14 cellular contexts compared by ENCODE assay signal in the genomic region with DNA sequence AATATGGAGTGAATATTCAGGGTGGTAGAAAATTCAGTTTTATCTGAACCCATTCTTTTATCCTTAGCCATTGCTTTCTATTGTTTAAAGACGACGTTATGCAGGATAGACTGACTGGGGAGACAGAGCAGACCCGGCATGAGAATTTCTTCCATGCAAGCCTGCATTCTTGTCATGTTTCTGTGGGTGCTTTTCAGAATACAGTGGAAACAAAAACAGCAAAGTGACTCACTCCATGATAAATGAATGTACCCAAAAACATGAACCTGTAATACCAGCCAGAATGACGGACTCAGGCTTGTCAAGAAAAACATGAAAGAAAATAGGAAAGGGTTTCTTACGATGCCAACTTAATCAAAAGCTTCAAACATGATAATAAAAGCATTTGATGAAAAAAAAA.
DNase-seq lines count a peak whose midpoint lies in the region; ATAC-seq and TF ChIP-seq lines count a peak whose summit lies in the region.
"Had no signal": no experiment of that assay in that cellular context is flagged by ENCODE, and none has a peak within 500 bp of the region (broad histone marks: within the 10 kb centered on the region; RNA-seq: fewer than 3 reads in every experiment).

No MANE protein-coding gene starts in this region.

- CTCF ChIA-PET in IMR-90 (lab: Yijun Ruan, JAX), result no interaction called here

- H3K9me3 ChIP-seq in IMR-90 (ENCODE audit: control insufficient read depth, insufficient read depth, low read length), result no peaks in the 10 kb centered on the region
- H3K9me3 ChIP-seq: sigmoid colon had no signal

- intact Hi-C loops in IMR-90 (cut with micrococcal nuclease), result no loop called here

- H3K4me1 ChIP-seq in IMR-90 (ENCODE audit: control insufficient read depth, insufficient read depth, low read length), result no peaks in the 10 kb centered on the region

- no peaks in the 10 kb centered on the region for H3K9me3 Mint-ChIP-seq in type B pancreatic cell
- H3K9me3 Mint-ChIP-seq: H9 had no signal

- no peak overlapping the region for H2BK15ac ChIP-seq in IMR-90 (ENCODE audit: low read depth, low read length)

- H2AK9ac ChIP-seq in IMR-90 (replicated peaks; ENCODE audit: low read depth, low read length, poor library complexity), result no peak overlapping the region

- no TSS peak for BruUV-seq in IMR-90 (replicated peaks; lab: Mats Ljungman, UMichigan)

- no peaks in the 10 kb centered on the region for H3K27me3 ChIP-seq in IMR-90 (ENCODE audit: control insufficient read depth, insufficient read depth, low read length)
- H3K27me3 ChIP-seq: sigmoid colon had no signal

- H3K9me1 ChIP-seq in IMR-90 (ENCODE audit: insufficient read depth, low read length), result no peaks in the 10 kb centered on the region

- H3K4me3 ChIP-seq in IMR-90 (ENCODE audit: insufficient read depth, low read depth, low read length), result no peak overlapping the region
- H3K4me3 ChIP-seq in choroid plexus epithelial cell (ENCODE audit: low read depth, low read length), result no peak overlapping the region
- H3K4me3 ChIP-seq: GM12878, sigmoid colon had no signal

- no peaks in the 10 kb centered on the region for H3K79me1 ChIP-seq in IMR-90 (ENCODE audit: low read depth in 1 of 2, low read length in 2 of 2)

- no peak overlapping the region for H3K9ac ChIP-seq in IMR-90 (ENCODE audit: low read depth, low read length)

- H3K18ac ChIP-seq in IMR-90 (ENCODE audit: low read depth, low read length), result no peak overlapping the region

- WGBS in IMR-90 (ENCODE audit: extremely low coverage in 2 of 2, insufficient read length in 1 of 2), 2 experiments, result no CpG with 5 or more reads among the region's 5 CpGs

- TF ChIP-seq POLR2A in IMR-90 (IDR thresholded peaks at IDR 0.05; ENCODE audit: low read depth, low read length), result no peak

- peaks cover 10% of the 10 kb centered on the region for H3K4me1 Mint-ChIP-seq in type B pancreatic cell (ENCODE audit: unreplicated experiment)

- DNase-seq in IMR-90 (peak; percentile 41), choroid plexus epithelial cell (ENCODE audit: low read depth) (peak; percentile 85), islet precursor cell (peak; percentile 78), type B pancreatic cell (ENCODE audit: extremely low spot score, unreplicated experiment) (no peak)
- DNase-seq in effector CD4-positive, alpha-beta T cell, result no peak
- DNase-seq: H9, NCI-H1105, NCI-H69, Right ventricle myocardium superior, sigmoid colon, substantia nigra had no signal

- H2BK5ac ChIP-seq in IMR-90 (ENCODE audit: low read depth, low read length, poor library complexity, severe bottlenecking), result no peak overlapping the region

- TF ChIP-seq RAD21 in IMR-90 (IDR thresholded peaks at IDR 0.05; ENCODE audit: low read length), result no peak

- no peaks in the 10 kb centered on the region for H3K27me3 Mint-ChIP-seq in type B pancreatic cell

- ATAC-seq in IMR-90 (ENCODE audit: low read depth) (peak; percentile 85), GM21576 (IDR thresholded peaks at IDR 0.05; ENCODE audit: unreplicated experiment) (no peak), GM19467 (IDR thresholded peaks at IDR 0.05; ENCODE audit: unreplicated experiment) (no peak)
- ATAC-seq: GM12878 had no signal

- no peak overlapping the region for H3K23ac ChIP-seq in IMR-90 (ENCODE audit: low read depth, low read length)

- H3K14ac ChIP-seq in IMR-90 (replicated peaks; ENCODE audit: low read depth, low read length), result no peak overlapping the region

- no peak overlapping the region for H3K27ac Mint-ChIP-seq in type B pancreatic cell

- no peaks in the 10 kb centered on the region for H3K36me3 Mint-ChIP-seq in type B pancreatic cell

- H2BK20ac ChIP-seq in IMR-90 (ENCODE audit: low read depth, low read length), result no peak overlapping the region

- POLR2A ChIA-PET in IMR-90 (lab: Charles Lee; ENCODE audit: unreplicated experiment), result interaction anchor here (0.6 kb wide), 1 partner anchor 275 kb away, joined by 3 read pairs; no protein-coding TSS in a partner anchor

- no peak overlapping the region for H2BK120ac ChIP-seq in IMR-90 (ENCODE audit: low read depth, low read length)

- peak overlapping the region; percentile 23 for H3K4me3 Mint-ChIP-seq in type B pancreatic cell
- H3K4me3 Mint-ChIP-seq: H9 had no signal

- H2AK5ac ChIP-seq in IMR-90 (ENCODE audit: low read depth, low read length), result no peak overlapping the region

- TF ChIP-seq CTCF in IMR-90 (conservative IDR thresholded peaks at IDR 0.05; ENCODE audit: low read depth, low read length) (no peak), choroid plexus epithelial cell (conservative IDR thresholded peaks at IDR 0.05; ENCODE audit: low read depth, low read length) (no peak), type B pancreatic cell (conservative IDR thresholded peaks at IDR 0.05) (no peak)

- dilution Hi-C loops in IMR-90 (cut with HindIII; ENCODE audit: low sequenced_read_pairs, unreplicated experiment), result no loop called here

- H3K36me3 ChIP-seq in IMR-90 (ENCODE audit: control insufficient read depth, insufficient read depth, low read length), result no peaks in the 10 kb centered on the region
- H3K36me3 ChIP-seq: sigmoid colon had no signal

- H4K91ac ChIP-seq in IMR-90 (ENCODE audit: insufficient read depth, low read depth, low read length), result no peak overlapping the region

- no peak overlapping the region for H3K27ac ChIP-seq in IMR-90 (ENCODE audit: insufficient read depth, low read length)
- H3K27ac ChIP-seq: sigmoid colon had no signal

- no peaks in the 10 kb centered on the region for H4K20me1 ChIP-seq in IMR-90 (ENCODE audit: insufficient read depth, low read length)

- no peak overlapping the region for H4K5ac ChIP-seq in IMR-90 (ENCODE audit: low read depth, low read length)

- H3K4me2 ChIP-seq in IMR-90 (ENCODE audit: low read depth, low read length), result no peak overlapping the region; the same call in 1 of the 2 replicates

- H4K8ac ChIP-seq in IMR-90 (ENCODE audit: low read depth in 2 of 2, low read length in 2 of 2), result no peak overlapping the region

- no peak overlapping the region for H2AFZ ChIP-seq in IMR-90 (replicated peaks; ENCODE audit: low read length, poor library complexity)

- H3K4ac ChIP-seq in IMR-90 (ENCODE audit: low read depth, low read length), result no peak overlapping the region

- in situ Hi-C loops in IMR-90 (cut with MboI; ENCODE audit: low sequenced_read_pairs), result no loop called here

- H3K56ac ChIP-seq in IMR-90 (ENCODE audit: extremely low read depth, insufficient read depth, low read length), result no peak overlapping the region

TF ChIP-seq in IMR-90, 13 proteins besides CTCF, POLR2A, EP300 and RAD21:
- TF ChIP-seq, protein P1, sequence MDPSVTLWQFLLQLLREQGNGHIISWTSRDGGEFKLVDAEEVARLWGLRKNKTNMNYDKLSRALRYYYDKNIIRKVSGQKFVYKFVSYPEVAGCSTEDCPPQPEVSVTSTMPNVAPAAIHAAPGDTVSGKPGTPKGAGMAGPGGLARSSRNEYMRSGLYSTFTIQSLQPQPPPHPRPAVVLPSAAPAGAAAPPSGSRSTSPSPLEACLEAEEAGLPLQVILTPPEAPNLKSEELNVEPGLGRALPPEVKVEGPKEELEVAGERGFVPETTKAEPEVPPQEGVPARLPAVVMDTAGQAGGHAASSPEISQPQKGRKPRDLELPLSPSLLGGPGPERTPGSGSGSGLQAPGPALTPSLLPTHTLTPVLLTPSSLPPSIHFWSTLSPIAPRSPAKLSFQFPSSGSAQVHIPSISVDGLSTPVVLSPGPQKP (IDR thresholded peaks at IDR 0.05; ENCODE audit: borderline replicate concordance, low read depth, low read length), result no peak
- TF ChIP-seq MAZ (IDR thresholded peaks at IDR 0.05; ENCODE audit: borderline replicate concordance, low read depth, low read length) (no peak), FOS (IDR thresholded peaks at IDR 0.05; ENCODE audit: low read depth, low read length) (no peak), NFE2L2 (IDR thresholded peaks at IDR 0.05; ENCODE audit: low read depth, low read length) (no peak), RFX5 (IDR thresholded peaks at IDR 0.05; ENCODE audit: low read depth, low read length) (no peak), CEBPB (IDR thresholded peaks at IDR 0.05; ENCODE audit: low read depth, low read length) (no peak), RCOR1 (IDR thresholded peaks at IDR 0.05; ENCODE audit: insufficient replicate concordance, low read length) (no peak), SMC3 (IDR thresholded peaks at IDR 0.05; ENCODE audit: low read depth, low read length) (no peak), MAFK (IDR thresholded peaks at IDR 0.05; ENCODE audit: low read depth, low read length) (no peak), CHD1 (IDR thresholded peaks at IDR 0.05; ENCODE audit: low read depth, low read length) (no peak), BHLHE40 (IDR thresholded peaks at IDR 0.05; ENCODE audit: low read depth, low read length) (no peak), MXI1 (IDR thresholded peaks at IDR 0.05; ENCODE audit: borderline replicate concordance, low read depth, low read length) (no peak)
- TF ChIP-seq, protein P2, sequence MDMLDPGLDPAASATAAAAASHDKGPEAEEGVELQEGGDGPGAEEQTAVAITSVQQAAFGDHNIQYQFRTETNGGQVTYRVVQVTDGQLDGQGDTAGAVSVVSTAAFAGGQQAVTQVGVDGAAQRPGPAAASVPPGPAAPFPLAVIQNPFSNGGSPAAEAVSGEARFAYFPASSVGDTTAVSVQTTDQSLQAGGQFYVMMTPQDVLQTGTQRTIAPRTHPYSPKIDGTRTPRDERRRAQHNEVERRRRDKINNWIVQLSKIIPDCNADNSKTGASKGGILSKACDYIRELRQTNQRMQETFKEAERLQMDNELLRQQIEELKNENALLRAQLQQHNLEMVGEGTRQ (IDR thresholded peaks at IDR 0.05; ENCODE audit: low read depth, low read length), result no peak

Comparison
In these comparisons a context has a peak if more than half of its experiments do, and no peak if none do; other contexts are left out.
1. DNase-seq: peak in IMR-90 (single experiment), choroid plexus epithelial cell (single experiment) and islet precursor cell (single experiment); none in type B pancreatic cell (single experiment) and effector CD4-positive, alpha-beta T cell (single experiment).